Comparison of ENCODE assay signal across 10 cellular contexts in genomic region chr21:42236014-42236413, GRCh38. TPM values are rescaled to one million over a fixed set of nuclear protein-coding genes. Genes with fewer than 3 reads are reported as not detected.
DNase-seq lines count a peak whose midpoint lies in the region; ATAC-seq and TF ChIP-seq lines count a peak whose summit lies in the region.
"Had no signal": no experiment of that assay in that cellular context is flagged by ENCODE, and none has a peak within 500 bp of the region (broad histone marks: within the 10 kb centered on the region; RNA-seq: fewer than 3 reads in every experiment).

No MANE protein-coding gene starts in this region.

- no peaks in the 10 kb centered on the region for H3K79me2 ChIP-seq in SU-DHL-6 (ENCODE audit: insufficient read depth, low read length)

- peaks cover 87% of the 10 kb centered on the region for H3K4me1 ChIP-seq in CD4-positive, CD25-positive, alpha-beta regulatory T cell (ENCODE audit: control insufficient read depth, insufficient read depth, low read length, poor library complexity, severe bottlenecking)

- H3F3A ChIP-seq in SU-DHL-6 (ENCODE audit: insufficient read depth), result peaks cover 44% of the 10 kb centered on the region

- H3K27ac ChIP-seq in CD4-positive, CD25-positive, alpha-beta regulatory T cell (ENCODE audit: insufficient read depth, low read length, poor library complexity, severe bottlenecking), result peak overlapping the region; percentile 98
- peak overlapping the region; percentile 76 for H3K27ac ChIP-seq in SU-DHL-6 (ENCODE audit: low read depth, low read length)

- H3K9me3 ChIP-seq in CD4-positive, CD25-positive, alpha-beta regulatory T cell (ENCODE audit: control insufficient read depth in 2 of 2, low read length in 2 of 2), result no peaks in the 10 kb centered on the region
- H3K9me3 ChIP-seq in SU-DHL-6 (ENCODE audit: insufficient read depth, low read length), result no peaks in the 10 kb centered on the region

- H4K20me1 ChIP-seq in SU-DHL-6 (ENCODE audit: low read depth, low read length), result no peaks in the 10 kb centered on the region

- no peak for ATAC-seq in CD4-positive, CD25-positive, alpha-beta regulatory T cell (ENCODE audit: low read depth in 2 of 2)
- peak; percentile 37 for ATAC-seq in Right ventricle myocardium superior (ENCODE audit: poor library complexity)
- ATAC-seq in GM19467 (IDR thresholded peaks at IDR 0.05; ENCODE audit: unreplicated experiment), result no peak
- ATAC-seq in HG02623 (IDR thresholded peaks at IDR 0.05; ENCODE audit: unreplicated experiment), result no peak

- no peaks in the 10 kb centered on the region for H3K36me3 Mint-ChIP-seq in CD4-positive, CD25-positive, alpha-beta regulatory T cell
- peaks cover 2% of the 10 kb centered on the region for H3K36me3 Mint-ChIP-seq in osteocyte (ENCODE audit: unreplicated experiment)

- peak overlapping the region; percentile 37 for H2AFZ ChIP-seq in SU-DHL-6 (ENCODE audit: low read depth, low read length, severe bottlenecking)

- H3K27ac Mint-ChIP-seq in CD4-positive, CD25-positive, alpha-beta regulatory T cell, result peak overlapping the region; percentile 10 to 95 (median 81)
- H3K27ac Mint-ChIP-seq in osteocyte (ENCODE audit: unreplicated experiment), result peak overlapping the region; percentile 64

- peak overlapping the region; percentile 17; the same call in 1 of the 2 replicates for H3K9ac ChIP-seq in SU-DHL-6 (ENCODE audit: low read length)

- no peak for DNase-seq in CD4-positive, CD25-positive, alpha-beta regulatory T cell
- DNase-seq in Right ventricle myocardium superior (peak; percentile 74), osteocyte (ENCODE audit: extremely low spot score, unreplicated experiment) (no peak), NCI-H2107 (lab: John Stamatoyannopoulos, UW) (no peak), anterior cingulate cortex (lab: John Stamatoyannopoulos, UW) (no peak)
- DNase-seq: IMR-90, RPMI8226 had no signal

- intact Hi-C loops in Right ventricle myocardium superior (cut with DNase I), result no loop called here

- no peak for TF ChIP-seq CTCF in SU-DHL-6 (IDR thresholded peaks at IDR 0.05; ENCODE audit: insufficient read depth, low read length, poor library complexity, severe bottlenecking)
- no peak for TF ChIP-seq CTCF in osteocyte (IDR thresholded peaks at IDR 0.05)

- H3K9me3 Mint-ChIP-seq in CD4-positive, CD25-positive, alpha-beta regulatory T cell, result peaks cover 0 to 1% (median 0%) of the 10 kb centered on the region in 7 donors
- H3K9me3 Mint-ChIP-seq in osteocyte (ENCODE audit: unreplicated experiment), result no peaks in the 10 kb centered on the region

- no peak overlapping the region for H3K4me2 ChIP-seq in SU-DHL-6 (ENCODE audit: low read depth, low read length, poor library complexity, severe bottlenecking)

- peaks cover 25 to 85% (median 63%) of the 10 kb centered on the region in 4 donors for H3K4me1 Mint-ChIP-seq in CD4-positive, CD25-positive, alpha-beta regulatory T cell
- peaks cover 40% of the 10 kb centered on the region for H3K4me1 Mint-ChIP-seq in osteocyte (ENCODE audit: unreplicated experiment)

- H3K36me3 ChIP-seq in CD4-positive, CD25-positive, alpha-beta regulatory T cell (ENCODE audit: control insufficient read depth, insufficient read depth, low read length), result no peaks in the 10 kb centered on the region
- no peaks in the 10 kb centered on the region for H3K36me3 ChIP-seq in SU-DHL-6 (ENCODE audit: low read length)

- no peaks in the 10 kb centered on the region for H3K27me3 Mint-ChIP-seq in CD4-positive, CD25-positive, alpha-beta regulatory T cell
- H3K27me3 Mint-ChIP-seq in osteocyte (ENCODE audit: unreplicated experiment), result peaks cover 13% of the 10 kb centered on the region

- H3K9me2 ChIP-seq in SU-DHL-6 (replicated peaks; ENCODE audit: insufficient read depth, low read length), result no peaks in the 10 kb centered on the region

- no peaks in the 10 kb centered on the region for H3K27me3 ChIP-seq in CD4-positive, CD25-positive, alpha-beta regulatory T cell (ENCODE audit: control insufficient read depth, insufficient read depth, low read length)
- no peaks in the 10 kb centered on the region for H3K27me3 ChIP-seq in SU-DHL-6 (ENCODE audit: low read length)

- peak overlapping the region; percentile 69 to 83 (median 76) for H3K4me3 Mint-ChIP-seq in CD4-positive, CD25-positive, alpha-beta regulatory T cell
- H3K4me3 Mint-ChIP-seq in osteocyte (ENCODE audit: unreplicated experiment), result no peak overlapping the region

- peak overlapping the region; percentile 82 for H3K4me3 ChIP-seq in CD4-positive, CD25-positive, alpha-beta regulatory T cell (ENCODE audit: low read depth, low read length)
- no peak overlapping the region for H3K4me3 ChIP-seq in SU-DHL-6 (ENCODE audit: insufficient read depth, low read length, poor library complexity, severe bottlenecking)

RNA-seq across cellular contexts. Expression of gene ABCG1, which starts 17.1 kb away (rescaled TPM):
- 86.3 TPM for total RNA-seq in CD4-positive, CD25-positive, alpha-beta regulatory T cell
- 10 to 100 TPM; 17.0 to 43.1 (median 23.5) TPM for polyA plus RNA-seq in CD4-positive, CD25-positive, alpha-beta regulatory T cell
- total RNA-seq in Right ventricle myocardium superior, result 7.3 TPM
- total RNA-seq in osteocyte, result 16.5 TPM in 2 replicates
